In genomic region chr12:125577334-125577733, GRCh38 we compare ENCODE assay signal across 23 cellular contexts.
DNase-seq lines count a peak whose midpoint lies in the region; ATAC-seq, FAIRE-seq and TF ChIP-seq lines count a peak whose summit lies in the region.
"Had no signal": no experiment of that assay in that cellular context is flagged by ENCODE, and none has a peak within 500 bp of the region (broad histone marks: within the 10 kb centered on the region; RNA-seq: fewer than 3 reads in every experiment).

No MANE protein-coding gene starts in this region.

- CTCF ChIA-PET in WTC11 (lab: Charles Lee), result no interaction called here

- no peaks in the 10 kb centered on the region for H3K27me3 Mint-ChIP-seq in WTC11 (ENCODE audit: low read depth)
- H3K27me3 Mint-ChIP-seq in activated T-helper 1 cell treated with anti-CD3 and anti-CD28 coated beads, Interleukin-12 subunit alpha, Interleukin-12 subunit beta, Interleukin-2, Interleukin-4 antibody, amounts not matched to agents 30 ng/mL and 10 ng/mL and 1 ng/mL, durations not matched to agents 14 hours and 24 hours and 36 hours (ENCODE audit: insufficient read depth), result peaks cover 2% of the 10 kb centered on the region
- H3K27me3 Mint-ChIP-seq: CD4-positive, alpha-beta T cell had no signal

- no peak overlapping the region for H3K27ac ChIP-seq in small intestine (ENCODE audit: low read depth in 1 of 2, low read length in 1 of 2)
- H3K27ac ChIP-seq: 22Rv1; A549; BLaER1 treated with 17β-estradiol and CSF1 and Interleukin-3, amounts not matched to agents 10 nM and 100 nM had no signal

- H3K4me1 ChIP-seq in small intestine (ENCODE audit: control insufficient read depth in 2 of 2, insufficient read depth in 1 of 2, low read depth in 1 of 2, low read length in 1 of 2), result no peaks in the 10 kb centered on the region
- H3K4me1 ChIP-seq: A549; BE2C; BLaER1 treated with 17β-estradiol and CSF1 and Interleukin-3, amounts not matched to agents 10 nM and 100 nM had no signal

- DNase-seq in WTC11 (ENCODE audit: low spot score), result no peak
- no peak for DNase-seq in frontal cortex (ENCODE audit: low spot score in 2 of 2)
- DNase-seq in small intestine, result no peak
- no peak for DNase-seq in foreskin melanocyte
- DNase-seq in activated T-helper 1 cell treated with anti-CD3 and anti-CD28 coated beads, Interleukin-12 subunit alpha, Interleukin-12 subunit beta, Interleukin-2, Interleukin-4 antibody, amounts not matched to agents 30 ng/mL and 10 ng/mL and 1 ng/mL, durations not matched to agents 14 hours and 24 hours and 36 hours (ENCODE audit: low spot score), result no peak
- DNase-seq: ACHN; AML-193; BE2C; CD4-positive, alpha-beta T cell; CD8-positive, alpha-beta memory T cell; DMS53; DMS79 treated with DMSO at 0.1 percent for 48 hours; H9 had no signal

- no peaks in the 10 kb centered on the region for H3K27me3 ChIP-seq in small intestine (ENCODE audit: control insufficient read depth in 2 of 2, insufficient read depth in 2 of 2, low read length in 2 of 2)
- H3K27me3 ChIP-seq: BE2C; BLaER1 treated with 17β-estradiol and CSF1 and Interleukin-3, amounts not matched to agents 10 nM and 100 nM had no signal

- H3K36me3 Mint-ChIP-seq in WTC11, result peaks cover 14% of the 10 kb centered on the region
- no peaks in the 10 kb centered on the region for H3K36me3 Mint-ChIP-seq in activated T-helper 1 cell treated with anti-CD3 and anti-CD28 coated beads, Interleukin-12 subunit alpha, Interleukin-12 subunit beta, Interleukin-2, Interleukin-4 antibody, amounts not matched to agents 30 ng/mL and 10 ng/mL and 1 ng/mL, durations not matched to agents 14 hours and 24 hours and 36 hours (ENCODE audit: low read depth)
- H3K36me3 Mint-ChIP-seq: CD14-positive monocyte; CD8-positive, alpha-beta memory T cell had no signal

- peaks cover 21% of the 10 kb centered on the region for H3K9me3 Mint-ChIP-seq in WTC11
- H3K9me3 Mint-ChIP-seq in activated T-helper 1 cell treated with anti-CD3 and anti-CD28 coated beads, Interleukin-12 subunit alpha, Interleukin-12 subunit beta, Interleukin-2, Interleukin-4 antibody, amounts not matched to agents 30 ng/mL and 10 ng/mL and 1 ng/mL, durations not matched to agents 14 hours and 24 hours and 36 hours, result peaks cover 15% of the 10 kb centered on the region

- H3K4me1 Mint-ChIP-seq in WTC11, result no peaks in the 10 kb centered on the region
- H3K4me1 Mint-ChIP-seq in activated T-helper 1 cell treated with anti-CD3 and anti-CD28 coated beads, Interleukin-12 subunit alpha, Interleukin-12 subunit beta, Interleukin-2, Interleukin-4 antibody, amounts not matched to agents 30 ng/mL and 10 ng/mL and 1 ng/mL, durations not matched to agents 14 hours and 24 hours and 36 hours (ENCODE audit: low read depth), result no peaks in the 10 kb centered on the region
- H3K4me1 Mint-ChIP-seq: CD14-positive monocyte; CD8-positive, alpha-beta memory T cell; H9 had no signal

- no peaks in the 10 kb centered on the region for H3K9me3 ChIP-seq in small intestine (ENCODE audit: control insufficient read depth, low read depth)
- H3K9me3 ChIP-seq: A549, BE2C had no signal

- H3K4me3 ChIP-seq in small intestine (ENCODE audit: low read depth in 1 of 2, low read length in 2 of 2), result no peak overlapping the region
- H3K4me3 ChIP-seq: A549; BLaER1 treated with 17β-estradiol and CSF1 and Interleukin-3, amounts not matched to agents 10 nM and 100 nM; GM23338 had no signal

- no peak for ATAC-seq in WTC11
- no peak for ATAC-seq in GM19397 (IDR thresholded peaks at IDR 0.05; ENCODE audit: unreplicated experiment)
- ATAC-seq: A549, GM23338, HCT116 had no signal

- FAIRE-seq in A204.1 (lab: Jason Lieb, UNC) (peak; percentile 80), frontal cortex (lab: Jason Lieb, UNC) (peak; percentile 96), small intestine (lab: Jason Lieb, UNC) (peak; percentile 62)
- FAIRE-seq: A549, D721Med, GM12892 had no signal

- no peak for TF ChIP-seq CTCF in WTC11 (IDR thresholded peaks at IDR 0.05)

- intact Hi-C loops in activated T-helper 1 cell treated with anti-CD3 and anti-CD28 coated beads, Interleukin-12 subunit alpha, Interleukin-12 subunit beta, Interleukin-2, Interleukin-4 antibody, amounts not matched to agents 30 ng/mL and 10 ng/mL and 1 ng/mL, durations not matched to agents 14 hours and 24 hours and 36 hours (cut with micrococcal nuclease), result no loop called here

- no peak overlapping the region for H3K4me3 Mint-ChIP-seq in WTC11
- H3K4me3 Mint-ChIP-seq in activated T-helper 1 cell treated with anti-CD3 and anti-CD28 coated beads, Interleukin-12 subunit alpha, Interleukin-12 subunit beta, Interleukin-2, Interleukin-4 antibody, amounts not matched to agents 30 ng/mL and 10 ng/mL and 1 ng/mL, durations not matched to agents 14 hours and 24 hours and 36 hours, result no peak overlapping the region
- H3K4me3 Mint-ChIP-seq: CD14-positive monocyte; CD4-positive, alpha-beta T cell; CD8-positive, alpha-beta memory T cell; GM23338; H9 had no signal

- no peak overlapping the region for H3K27ac Mint-ChIP-seq in WTC11
- no peak overlapping the region for H3K27ac Mint-ChIP-seq in activated T-helper 1 cell treated with anti-CD3 and anti-CD28 coated beads, Interleukin-12 subunit alpha, Interleukin-12 subunit beta, Interleukin-2, Interleukin-4 antibody, amounts not matched to agents 30 ng/mL and 10 ng/mL and 1 ng/mL, durations not matched to agents 14 hours and 24 hours and 36 hours
- H3K27ac Mint-ChIP-seq: CD14-positive monocyte; CD4-positive, alpha-beta T cell; CD8-positive, alpha-beta memory T cell; GM23338; H9 had no signal

- POLR2A ChIA-PET in WTC11 (lab: Charles Lee), result no interaction called here

- no peaks in the 10 kb centered on the region for H3K36me3 ChIP-seq in small intestine (ENCODE audit: control insufficient read depth in 2 of 2, insufficient read depth in 2 of 2, low read length in 2 of 2)
- H3K36me3 ChIP-seq: BE2C; BLaER1 treated with 17β-estradiol and CSF1 and Interleukin-3, amounts not matched to agents 10 nM and 100 nM had no signal

TF ChIP-seq in WTC11, 78 proteins besides CTCF, POLR2A, EP300 and RAD21:
- no peak for TF ChIP-seq KAT7 (CRISPR knock-in tag; IDR thresholded peaks at IDR 0.05; ENCODE audit: borderline replicate concordance)
- TF ChIP-seq ATF6 (CRISPR knock-in tag; IDR thresholded peaks at IDR 0.05), result no peak
- TF ChIP-seq HMGA2 (CRISPR knock-in tag; IDR thresholded peaks at IDR 0.05), result peak; percentile 92
- TF ChIP-seq TCF7 (CRISPR knock-in tag; IDR thresholded peaks at IDR 0.05; ENCODE audit: low read depth), result no peak
- TF ChIP-seq SOX15 (CRISPR knock-in tag; IDR thresholded peaks at IDR 0.05), result no peak
- no peak for TF ChIP-seq NR3C1 (CRISPR knock-in tag; conservative IDR thresholded peaks at IDR 0.05; ENCODE audit: low read depth)
